In the genomic region with DNA sequence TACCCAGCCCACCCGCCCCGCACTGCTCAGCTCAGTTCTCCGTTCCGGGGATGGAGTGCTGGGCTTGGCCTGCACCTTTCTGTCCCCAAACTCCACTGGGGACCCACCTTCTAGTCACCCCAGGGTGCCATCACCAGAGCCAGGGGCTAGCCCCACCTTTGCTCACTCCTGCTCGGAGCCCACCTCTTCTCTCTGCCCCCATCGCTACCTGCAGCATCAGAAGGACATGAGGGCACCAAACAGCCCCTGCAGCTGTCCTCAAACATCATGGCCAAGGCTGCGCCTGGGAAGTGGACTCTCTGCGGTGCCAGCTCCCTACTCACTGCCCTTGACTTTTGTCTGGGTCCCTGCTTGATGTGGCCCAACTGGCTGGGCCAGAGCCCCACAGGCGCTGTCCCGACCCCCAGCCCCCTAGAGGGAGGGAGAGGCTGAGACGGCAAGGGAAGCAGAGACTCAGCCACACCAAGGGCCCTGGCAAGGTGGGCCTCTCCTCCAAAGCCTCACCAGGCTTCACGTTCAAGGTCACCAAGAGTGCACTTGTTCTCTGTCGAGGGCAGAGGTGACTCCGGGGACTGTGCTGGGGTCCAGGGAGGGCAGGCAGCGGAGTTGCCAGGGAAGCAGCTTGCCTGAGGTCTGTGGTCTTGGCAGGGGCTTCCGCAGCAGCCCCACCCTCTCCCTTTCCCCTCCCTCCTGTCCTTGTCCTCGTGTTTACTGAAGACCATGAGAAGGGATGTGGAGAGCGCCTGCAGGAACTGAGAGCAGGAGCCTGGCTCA, we compare ENCODE assay signal across 6 cellular contexts. TPM values are rescaled to one million over a fixed set of nuclear protein-coding genes. Genes with fewer than 3 reads are reported as not detected.
"Had no signal": no experiment of that assay in that cellular context is flagged by ENCODE, and none has a peak within 500 bp of the region (broad histone marks: within the 10 kb centered on the region; RNA-seq: fewer than 3 reads in every experiment).

No MANE protein-coding gene starts in this region.

RNA-seq across cellular contexts. Expression of a gene that starts 13.6 kb away (rescaled TPM):
- total RNA-seq: gastrocnemius medialis, kidney, mammary epithelial cell, mononuclear cell, subcutaneous adipose tissue had no signal

RNA-seq across cellular contexts. Expression of a gene that starts 41.7 kb away (rescaled TPM):
- total RNA-seq: gastrocnemius medialis, kidney, mammary epithelial cell, mononuclear cell, subcutaneous adipose tissue, uterus had no signal
